In the genomic region with DNA sequence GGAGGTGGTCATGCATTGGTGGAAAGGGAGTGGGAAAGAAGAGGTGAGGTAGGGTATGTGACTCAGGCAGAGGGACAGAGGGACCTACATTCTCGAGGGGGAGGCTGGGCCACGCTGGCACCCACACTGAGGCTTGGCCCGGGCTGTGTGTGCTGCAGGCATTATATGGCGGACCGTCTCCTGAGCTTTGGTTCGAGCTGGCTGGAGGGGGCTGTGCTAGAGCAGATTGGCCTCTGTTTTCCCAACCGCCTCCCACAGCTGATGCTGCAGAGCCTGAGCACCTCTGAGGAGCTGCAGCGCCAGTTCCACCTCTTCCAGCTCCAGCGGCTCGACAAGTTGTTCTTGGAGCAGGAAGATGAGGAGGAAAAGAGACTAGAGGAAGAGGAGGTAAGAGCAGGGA, we compare ENCODE assay signal across 1 cellular context.
TF ChIP-seq lines count a peak whose summit lies in the region.

No MANE protein-coding gene starts in this region.

TF ChIP-seq in WTC11, 78 proteins besides CTCF, POLR2A, EP300 and RAD21 (continued from another document):
- no peak for TF ChIP-seq ZNF425 (CRISPR knock-in tag; conservative IDR thresholded peaks at IDR 0.05)
- no peak for TF ChIP-seq NR2C2 (CRISPR knock-in tag; IDR thresholded peaks at IDR 0.05)
- TF ChIP-seq, protein P1, sequence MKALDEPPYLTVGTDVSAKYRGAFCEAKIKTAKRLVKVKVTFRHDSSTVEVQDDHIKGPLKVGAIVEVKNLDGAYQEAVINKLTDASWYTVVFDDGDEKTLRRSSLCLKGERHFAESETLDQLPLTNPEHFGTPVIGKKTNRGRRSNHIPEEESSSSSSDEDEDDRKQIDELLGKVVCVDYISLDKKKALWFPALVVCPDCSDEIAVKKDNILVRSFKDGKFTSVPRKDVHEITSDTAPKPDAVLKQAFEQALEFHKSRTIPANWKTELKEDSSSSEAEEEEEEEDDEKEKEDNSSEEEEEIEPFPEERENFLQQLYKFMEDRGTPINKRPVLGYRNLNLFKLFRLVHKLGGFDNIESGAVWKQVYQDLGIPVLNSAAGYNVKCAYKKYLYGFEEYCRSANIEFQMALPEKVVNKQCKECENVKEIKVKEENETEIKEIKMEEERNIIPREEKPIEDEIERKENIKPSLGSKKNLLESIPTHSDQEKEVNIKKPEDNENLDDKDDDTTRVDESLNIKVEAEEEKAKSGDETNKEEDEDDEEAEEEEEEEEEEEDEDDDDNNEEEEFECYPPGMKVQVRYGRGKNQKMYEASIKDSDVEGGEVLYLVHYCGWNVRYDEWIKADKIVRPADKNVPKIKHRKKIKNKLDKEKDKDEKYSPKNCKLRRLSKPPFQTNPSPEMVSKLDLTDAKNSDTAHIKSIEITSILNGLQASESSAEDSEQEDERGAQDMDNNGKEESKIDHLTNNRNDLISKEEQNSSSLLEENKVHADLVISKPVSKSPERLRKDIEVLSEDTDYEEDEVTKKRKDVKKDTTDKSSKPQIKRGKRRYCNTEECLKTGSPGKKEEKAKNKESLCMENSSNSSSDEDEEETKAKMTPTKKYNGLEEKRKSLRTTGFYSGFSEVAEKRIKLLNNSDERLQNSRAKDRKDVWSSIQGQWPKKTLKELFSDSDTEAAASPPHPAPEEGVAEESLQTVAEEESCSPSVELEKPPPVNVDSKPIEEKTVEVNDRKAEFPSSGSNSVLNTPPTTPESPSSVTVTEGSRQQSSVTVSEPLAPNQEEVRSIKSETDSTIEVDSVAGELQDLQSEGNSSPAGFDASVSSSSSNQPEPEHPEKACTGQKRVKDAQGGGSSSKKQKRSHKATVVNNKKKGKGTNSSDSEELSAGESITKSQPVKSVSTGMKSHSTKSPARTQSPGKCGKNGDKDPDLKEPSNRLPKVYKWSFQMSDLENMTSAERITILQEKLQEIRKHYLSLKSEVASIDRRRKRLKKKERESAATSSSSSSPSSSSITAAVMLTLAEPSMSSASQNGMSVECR (CRISPR knock-in tag; IDR thresholded peaks at IDR 0.05; ENCODE audit: borderline replicate concordance), result no peak
- TF ChIP-seq, protein P2, sequence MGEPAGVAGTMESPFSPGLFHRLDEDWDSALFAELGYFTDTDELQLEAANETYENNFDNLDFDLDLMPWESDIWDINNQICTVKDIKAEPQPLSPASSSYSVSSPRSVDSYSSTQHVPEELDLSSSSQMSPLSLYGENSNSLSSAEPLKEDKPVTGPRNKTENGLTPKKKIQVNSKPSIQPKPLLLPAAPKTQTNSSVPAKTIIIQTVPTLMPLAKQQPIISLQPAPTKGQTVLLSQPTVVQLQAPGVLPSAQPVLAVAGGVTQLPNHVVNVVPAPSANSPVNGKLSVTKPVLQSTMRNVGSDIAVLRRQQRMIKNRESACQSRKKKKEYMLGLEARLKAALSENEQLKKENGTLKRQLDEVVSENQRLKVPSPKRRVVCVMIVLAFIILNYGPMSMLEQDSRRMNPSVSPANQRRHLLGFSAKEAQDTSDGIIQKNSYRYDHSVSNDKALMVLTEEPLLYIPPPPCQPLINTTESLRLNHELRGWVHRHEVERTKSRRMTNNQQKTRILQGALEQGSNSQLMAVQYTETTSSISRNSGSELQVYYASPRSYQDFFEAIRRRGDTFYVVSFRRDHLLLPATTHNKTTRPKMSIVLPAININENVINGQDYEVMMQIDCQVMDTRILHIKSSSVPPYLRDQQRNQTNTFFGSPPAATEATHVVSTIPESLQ (CRISPR knock-in tag; IDR thresholded peaks at IDR 0.05), result no peak
- TF ChIP-seq TEAD1 (CRISPR knock-in tag; IDR thresholded peaks at IDR 0.05), result no peak
- no peak for TF ChIP-seq IRF2 (CRISPR knock-in tag; IDR thresholded peaks at IDR 0.05; ENCODE audit: borderline replicate concordance, low read depth)
- TF ChIP-seq, protein P3, sequence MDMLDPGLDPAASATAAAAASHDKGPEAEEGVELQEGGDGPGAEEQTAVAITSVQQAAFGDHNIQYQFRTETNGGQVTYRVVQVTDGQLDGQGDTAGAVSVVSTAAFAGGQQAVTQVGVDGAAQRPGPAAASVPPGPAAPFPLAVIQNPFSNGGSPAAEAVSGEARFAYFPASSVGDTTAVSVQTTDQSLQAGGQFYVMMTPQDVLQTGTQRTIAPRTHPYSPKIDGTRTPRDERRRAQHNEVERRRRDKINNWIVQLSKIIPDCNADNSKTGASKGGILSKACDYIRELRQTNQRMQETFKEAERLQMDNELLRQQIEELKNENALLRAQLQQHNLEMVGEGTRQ (CRISPR knock-in tag; IDR thresholded peaks at IDR 0.05), result no peak
- TF ChIP-seq CDX4 (CRISPR knock-in tag; IDR thresholded peaks at IDR 0.05; ENCODE audit: borderline replicate concordance), result no peak
- TF ChIP-seq SP1 (CRISPR knock-in tag; conservative IDR thresholded peaks at IDR 0.05), result no peak
- no peak for TF ChIP-seq TP53 (CRISPR knock-in tag; IDR thresholded peaks at IDR 0.05)
- no peak for TF ChIP-seq ETV6 (CRISPR knock-in tag; IDR thresholded peaks at IDR 0.05)
- no peak for TF ChIP-seq JUN (CRISPR knock-in tag; IDR thresholded peaks at IDR 0.05)
